In genomic region chr6:83859410-83860346, GRCh38 we compare ENCODE assay signal across 8 cellular contexts. TPM values are rescaled to one million over a fixed set of nuclear protein-coding genes. Genes with fewer than 3 reads are reported as not detected.
DNase-seq lines count a peak whose midpoint lies in the region; ATAC-seq and TF ChIP-seq lines count a peak whose summit lies in the region.

TSS of gene CYB5R4 (plus strand) at chr6:83859689. CDS start at chr6:83859783, 94 bp downstream.

- H3K9me3 Mint-ChIP-seq in activated naive CD8-positive, alpha-beta T cell treated with anti-CD3 and anti-CD28 coated beads, Interleukin-2, amount 10 ng/mL, durations not matched to agents 7 days and 5 days, result no peaks in the 10 kb centered on the region

- intact Hi-C loops in head of caudate nucleus (cut with DNase I) (loop anchor here (10.0 kb wide), 1 partner anchor 365 kb away; the partner anchor contains the start of gene CEP162), ovary (cut with DNase I) (no loop called here), tibial artery (cut with DNase I; ENCODE audit: low total_unique reads) (no loop called here)

- H4K20me1 ChIP-seq in SU-DHL-6 (ENCODE audit: low read depth, low read length), result 0 out of 2 replicates have a peak, but pooled peaks cover 8% of the 10 kb centered on the region

- H3K4me2 ChIP-seq in SU-DHL-6 (ENCODE audit: low read depth, low read length, poor library complexity, severe bottlenecking), result peak within 1 kb of the TSS; percentile 91

- peaks cover 18% of the 10 kb centered on the region for H3K4me1 Mint-ChIP-seq in activated naive CD8-positive, alpha-beta T cell treated with anti-CD3 and anti-CD28 coated beads, Interleukin-2, amount 10 ng/mL, durations not matched to agents 7 days and 5 days

- peaks cover 5% of the 10 kb centered on the region for H3K4me1 ChIP-seq in ovary (ENCODE audit: insufficient read depth)
- peaks cover 0 to 30% (median 6%) of the 10 kb centered on the region in 4 donors for H3K4me1 ChIP-seq in tibial artery

- peaks cover 15% of the 10 kb centered on the region for H3K36me3 ChIP-seq in SU-DHL-6 (ENCODE audit: low read length)
- no peaks in the 10 kb centered on the region for H3K36me3 ChIP-seq in ovary
- H3K36me3 ChIP-seq in tibial artery, result peaks cover 0 to 5% (median 0%) of the 10 kb centered on the region in 3 donors

- H3K4me3 Mint-ChIP-seq in activated naive CD8-positive, alpha-beta T cell treated with anti-CD3 and anti-CD28 coated beads, Interleukin-2, amount 10 ng/mL, durations not matched to agents 7 days and 5 days, result peak within 1 kb of the TSS; percentile 100

- H2AFZ ChIP-seq in SU-DHL-6 (ENCODE audit: low read depth, low read length, severe bottlenecking), result peak within 1 kb of the TSS; percentile 65

- TF ChIP-seq EP300 in ovary (IDR thresholded peaks at IDR 0.05), result no peak

- peaks cover 45% of the 10 kb centered on the region for H3K79me2 ChIP-seq in SU-DHL-6 (ENCODE audit: insufficient read depth, low read length)

- H3F3A ChIP-seq in SU-DHL-6 (ENCODE audit: insufficient read depth), result no peaks in the 10 kb centered on the region

- peak within 1 kb of the TSS; percentile 97 for H3K4me3 ChIP-seq in SU-DHL-6 (ENCODE audit: insufficient read depth, low read length, poor library complexity, severe bottlenecking)
- H3K4me3 ChIP-seq in ovary, result peak within 1 kb of the TSS; percentile 92
- peak within 1 kb of the TSS; percentile 87 to 93 for H3K4me3 ChIP-seq in tibial artery

- peak within 1 kb of the TSS; percentile 82 for H3K9ac ChIP-seq in SU-DHL-6 (ENCODE audit: low read length)

- H3K27me3 ChIP-seq in SU-DHL-6 (ENCODE audit: low read length), result no peaks in the 10 kb centered on the region
- H3K27me3 ChIP-seq in ovary, result no peaks in the 10 kb centered on the region
- H3K27me3 ChIP-seq in tibial artery, result no peaks in the 10 kb centered on the region

- H3K27ac Mint-ChIP-seq in activated naive CD8-positive, alpha-beta T cell treated with anti-CD3 and anti-CD28 coated beads, Interleukin-2, amount 10 ng/mL, durations not matched to agents 7 days and 5 days, result peak within 1 kb of the TSS; percentile 91

- POLR2A ChIA-PET in activated naive CD8-positive, alpha-beta T cell treated with anti-CD3 and anti-CD28 coated beads, Interleukin-2, amount 10 ng/mL, durations not matched to agents 7 days and 5 days (lab: Charles Lee), result interaction anchor here (1.3 to 1.8 kb wide), 2 partner anchors 368 to 1781 kb away, joined by 3 to 9 read pairs; partner anchors contain the start of gene CEP162

- TF ChIP-seq CTCF in GM12872 (IDR thresholded peaks at IDR 0.05; ENCODE audit: insufficient read depth, low read depth, low read length) (peak; percentile 50), SU-DHL-6 (IDR thresholded peaks at IDR 0.05; ENCODE audit: insufficient read depth, low read length, poor library complexity, severe bottlenecking) (no peak), ovary (IDR thresholded peaks at IDR 0.05) (peak in 2 of 3 donors; percentile 32 to 42), tibial artery (IDR thresholded peaks at IDR 0.05) (peak; percentile 42 to 47)

- H3K36me3 Mint-ChIP-seq in activated naive CD8-positive, alpha-beta T cell treated with anti-CD3 and anti-CD28 coated beads, Interleukin-2, amount 10 ng/mL, durations not matched to agents 7 days and 5 days, result peaks cover 3% of the 10 kb centered on the region

- WGBS in ovary, 3 donors, result 0 to 1% (median 0%) methylated on average over 52 to 53 of the region's 53 CpGs

- peak; percentile 97 for ATAC-seq in HG02678 (IDR thresholded peaks at IDR 0.05; ENCODE audit: unreplicated experiment)
- peak; percentile 98 for ATAC-seq in activated naive CD8-positive, alpha-beta T cell treated with anti-CD3 and anti-CD28 coated beads, Interleukin-2, amount 10 ng/mL, durations not matched to agents 7 days and 5 days (ENCODE audit: low read depth)

- TF ChIP-seq POLR2A in ovary (IDR thresholded peaks at IDR 0.05), result peak; percentile 79

- no peaks in the 10 kb centered on the region for H3K9me3 ChIP-seq in SU-DHL-6 (ENCODE audit: insufficient read depth, low read length)
- H3K9me3 ChIP-seq in ovary, result no peaks in the 10 kb centered on the region
- no peaks in the 10 kb centered on the region for H3K9me3 ChIP-seq in tibial artery

- H3K27me3 Mint-ChIP-seq in activated naive CD8-positive, alpha-beta T cell treated with anti-CD3 and anti-CD28 coated beads, Interleukin-2, amount 10 ng/mL, durations not matched to agents 7 days and 5 days, result peaks cover 14% of the 10 kb centered on the region

- H3K9me2 ChIP-seq in SU-DHL-6 (replicated peaks; ENCODE audit: insufficient read depth, low read length), result no peaks in the 10 kb centered on the region

- peak within 1 kb of the TSS; percentile 43 for H3K27ac ChIP-seq in SU-DHL-6 (ENCODE audit: low read depth, low read length)
- peak within 1 kb of the TSS; percentile 72 to 80 for H3K27ac ChIP-seq in ovary
- H3K27ac ChIP-seq in tibial artery, result peak within 1 kb of the TSS; percentile 89 to 92

- DNase-seq in NCI-H128 (lab: John Stamatoyannopoulos, UW; ENCODE audit: unreplicated experiment) (peak; percentile 71), head of caudate nucleus (peak; percentile 87 to 98 (median 95)), ovary (peak; percentile 94 to 97 (median 95)), tibial artery (peak; percentile 93 to 97)
- DNase-seq in activated naive CD8-positive, alpha-beta T cell treated with anti-CD3 and anti-CD28 coated beads, Interleukin-2, amount 10 ng/mL, durations not matched to agents 7 days and 5 days, result peak; percentile 95

RNA-seq across cellular contexts. Expression of gene CYB5R4, which starts in this region (rescaled TPM):
- 10 to 100 TPM; 28.9 to 30.4 TPM for total RNA-seq in activated naive CD8-positive, alpha-beta T cell treated with anti-CD3 and anti-CD28 coated beads, Interleukin-2, amount 10 ng/mL, durations not matched to agents 7 days and 5 days
- total RNA-seq in ovary, result 10 to 100 TPM in 2 of 7 donors, 1 to 10 TPM in 5; 2.0 to 12.2 (median 9.1) TPM
- polyA plus RNA-seq in ovary, result 1 to 10 TPM; 3.8 to 4.8 TPM

Comparison
In these comparisons a context has a peak if more than half of its experiments do, and no peak if none do; other contexts are left out.
1. Peak in every context shown above with its lines: DNase-seq, ATAC-seq, H3K4me3 ChIP-seq and H3K27ac ChIP-seq.